ENCODE assay signal across 17 cellular contexts in genomic region chr3:20230954-20231353, GRCh38. TPM values are rescaled to one million over a fixed set of nuclear protein-coding genes. Genes with fewer than 3 reads are reported as not detected.
"Had no signal": no experiment of that assay in that cellular context is flagged by ENCODE, and none has a peak within 500 bp of the region (broad histone marks: within the 10 kb centered on the region; RNA-seq: fewer than 3 reads in every experiment).

No MANE protein-coding gene starts in this region.

- DNase-seq: islet precursor cell; left ventricle myocardium superior; lower lobe of right lung; mammary epithelial cell; mesenchymal stem cell; naive thymus-derived CD8-positive, alpha-beta T cell; occipital lobe; stimulated activated CD4-positive, alpha-beta T cell treated with anti-CD3 and anti-CD28 coated beads, Interleukin-12 subunit alpha, Interleukin-12 subunit beta, amount 100 ng/mL, for 4 hours; stimulated activated CD4-positive, alpha-beta T cell treated with anti-CD3 and anti-CD28 coated beads, Interleukin-15, amount 100 ng/mL, for 24 hours; stimulated activated CD4-positive, alpha-beta T cell treated with anti-CD3 and anti-CD28 coated beads, Interleukin-2, amount 100 ng/mL, for 24 hours; stimulated activated CD4-positive, alpha-beta T cell treated with anti-CD3 and anti-CD28 coated beads, Interleukin-4, amount 100 ng/mL, for 24 hours; stimulated activated naive CD4-positive, alpha-beta T cell; tibial artery; trophoblast cell; upper lobe of right lung had no signal

- ATAC-seq: left ventricle myocardium superior; lower lobe of right lung; naive thymus-derived CD8-positive, alpha-beta T cell; sciatic nerve; stimulated activated effector memory CD8-positive, alpha-beta T cell treated with anti-CD3 and anti-CD28 coated beads, Interleukin-12 subunit alpha, Interleukin-12 subunit beta, amount 100 ng/mL, for 72 hours; upper lobe of right lung had no signal

RNA-seq across cellular contexts. Expression of gene SGO1, which starts 44.9 kb away (rescaled TPM):
- total RNA-seq: upper lobe of right lung had no signal
